21 cellular contexts compared by ENCODE assay signal in genomic region chr2:111145951-111146350, GRCh38.
"Had no signal": no experiment of that assay in that cellular context is flagged by ENCODE, and none has a peak within 500 bp of the region (broad histone marks: within the 10 kb centered on the region; RNA-seq: fewer than 3 reads in every experiment).

No MANE protein-coding gene starts in this region.

- H3K4me1 ChIP-seq: Peyer's patch had no signal

- DNase-seq: IMR-90, NCI-H1092 treated with DMSO at 0.1 percent for 48 hours, NCI-H1436, NCI-H187, NCI-H2029, NCI-H2081 treated with DMSO at 0.1 percent for 48 hours, NCI-H2171, NCI-H226, NCI-H446, NCI-H510A, NCI-H524 treated with DMSO at 0.1 percent for 48 hours, NCI-H69, NCI-H774, OCI-M1, PC-9, Peyer's patch, SHP77 treated with DMSO at 0.1 percent for 48 hours, SJCRH30 had no signal

- H3K27me3 ChIP-seq: Peyer's patch, SJCRH30 had no signal

- H3K27ac ChIP-seq: PC-9, Peyer's patch, SJCRH30 had no signal

- H3K4me2 ChIP-seq: PC-9 had no signal

- H2AFZ ChIP-seq: PC-9 had no signal

- H3K4me3 ChIP-seq: PC-9, Peyer's patch, SJCRH30 had no signal

- ATAC-seq: HepG2, Right ventricle myocardium inferior, SK-N-SH treated with all-trans-retinoic acid at 6 μM for 48 hours had no signal

- H3K9me3 ChIP-seq: Peyer's patch, SJCRH30 had no signal
